13 cellular contexts compared by ENCODE assay signal in genomic region chr5:107213025-107213424, GRCh38.
"Had no signal": no experiment of that assay in that cellular context is flagged by ENCODE, and none has a peak within 500 bp of the region (broad histone marks: within the 10 kb centered on the region; RNA-seq: fewer than 3 reads in every experiment).

No MANE protein-coding gene starts in this region.

- H3K27me3 ChIP-seq: breast epithelium, ovary, stomach had no signal

- H3K4me3 ChIP-seq: breast epithelium, ovary, stomach, thoracic aorta had no signal

- ATAC-seq: activated T-cell treated with anti-CD3 and anti-CD28 coated beads, Interleukin-2, amount 50 U/mL, for 72 hours had no signal

- H3K4me1 ChIP-seq: breast epithelium, stomach had no signal

- H3K36me3 ChIP-seq: breast epithelium, ovary, stomach, thoracic aorta had no signal

- DNase-seq: activated CD4-positive, alpha-beta memory T cell treated with anti-CD3 and anti-CD28 coated beads for 36 hours; activated naive CD8-positive, alpha-beta T cell treated with anti-CD3 and anti-CD28 coated beads, Interleukin-2, amount 10 ng/mL, durations not matched to agents 7 days and 5 days; activated T-cell treated with anti-CD3 and anti-CD28 coated beads, Interleukin-2, amount 50 U/mL, for 72 hours; aorta; dermis blood vessel endothelial cell; erythroblast; hypothalamus; ovary; stimulated activated CD4-positive, alpha-beta T cell treated with anti-CD3 and anti-CD28 coated beads, Interleukin-4, amount 100 ng/mL, for 4 hours; stomach; T-helper 9 cell had no signal

- H3K27ac ChIP-seq: breast epithelium, ovary, stomach, thoracic aorta had no signal
